In genomic region chr19:13869324-13869723, GRCh38 we compare ENCODE assay signal across 32 cellular contexts. TPM values are rescaled to one million over a fixed set of nuclear protein-coding genes. Genes with fewer than 3 reads are reported as not detected.
"Had no signal": no experiment of that assay in that cellular context is flagged by ENCODE, and none has a peak within 500 bp of the region (broad histone marks: within the 10 kb centered on the region; RNA-seq: fewer than 3 reads in every experiment).

No MANE protein-coding gene starts in this region.

- ATAC-seq: activated CD4-positive, alpha-beta T cell treated with anti-CD3 and anti-CD28 coated beads for 36 hours; activated CD8-positive, alpha-beta memory T cell treated with anti-CD3 and anti-CD28 coated beads, Interleukin-2, amount 10 ng/mL, durations not matched to agents 7 days and 5 days; activated CD8-positive, alpha-beta T cell treated with anti-CD3 and anti-CD28 coated beads, Interleukin-2, amount 10 ng/mL, durations not matched to agents 7 days and 5 days; activated naive CD8-positive, alpha-beta T cell treated with anti-CD3 and anti-CD28 coated beads, Interleukin-2, amount 50 U/mL, for 24 hours; body of pancreas; esophagus mucosa had no signal

- H3K4me3 ChIP-seq: adrenal gland, body of pancreas, breast epithelium, cardiac muscle cell, colonic mucosa, dorsolateral prefrontal cortex had no signal

- H3K36me3 ChIP-seq: adrenal gland, breast epithelium, cardiac muscle cell, colonic mucosa had no signal

- H3K36me3 Mint-ChIP-seq: activated CD4-positive, alpha-beta memory T cell treated with anti-CD3 and anti-CD28 coated beads for 36 hours; activated CD8-positive, alpha-beta memory T cell treated with anti-CD3 and anti-CD28 coated beads, Interleukin-2, amount 10 ng/mL, durations not matched to agents 7 days and 5 days; activated naive CD8-positive, alpha-beta T cell treated with anti-CD3 and anti-CD28 coated beads for 36 hours had no signal

- H3K27ac ChIP-seq: adrenal gland, body of pancreas, breast epithelium, cardiac muscle cell, colonic mucosa, dorsolateral prefrontal cortex had no signal

- H3K27ac Mint-ChIP-seq: activated CD4-positive, alpha-beta memory T cell treated with anti-CD3 and anti-CD28 coated beads for 36 hours; activated CD4-positive, alpha-beta T cell treated with anti-CD3 and anti-CD28 coated beads for 36 hours; activated CD4-positive, alpha-beta T cell treated with anti-CD3 and anti-CD28 coated beads, Interleukin-2, amount 10 ng/mL, durations not matched to agents 24 days and 14 days; activated CD8-positive, alpha-beta memory T cell treated with anti-CD3 and anti-CD28 coated beads, Interleukin-2, amount 10 ng/mL, durations not matched to agents 7 days and 5 days; activated CD8-positive, alpha-beta T cell treated with anti-CD3 and anti-CD28 coated beads, Interleukin-2, amount 10 ng/mL, durations not matched to agents 7 days and 5 days; activated naive CD4-positive, alpha-beta T cell treated with anti-CD3 and anti-CD28 coated beads for 36 hours; activated naive CD4-positive, alpha-beta T cell treated with anti-CD3 and anti-CD28 coated beads, Interleukin-2, amount 50 U/mL, for 24 hours; activated naive CD8-positive, alpha-beta T cell treated with anti-CD3 and anti-CD28 coated beads for 36 hours; activated naive CD8-positive, alpha-beta T cell treated with anti-CD3 and anti-CD28 coated beads, Interleukin-2, amount 50 U/mL, for 24 hours; activated T-helper 1 cell treated with anti-CD3 and anti-CD28 coated beads, Interleukin-12 subunit alpha, Interleukin-12 subunit beta, Interleukin-2, Interleukin-4 antibody, amounts not matched to agents 30 ng/mL and 10 ng/mL and 1 ng/mL, durations not matched to agents 14 hours and 24 hours and 36 hours; activated T-helper 2 cell treated with anti-CD3 and anti-CD28 coated beads, Interferon-gamma antibody, Interleukin-2, Interleukin-4, amounts not matched to agents 10 μg/mL and 5 μg/mL and 100 μg/mL, durations not matched to agents 14 hours and 24 hours and 36 hours; endodermal cell had no signal

- H3K9me3 Mint-ChIP-seq: activated CD4-positive, alpha-beta memory T cell treated with anti-CD3 and anti-CD28 coated beads for 36 hours; activated CD4-positive, alpha-beta T cell treated with anti-CD3 and anti-CD28 coated beads, Interleukin-2, amount 10 ng/mL, durations not matched to agents 24 days and 14 days; activated naive CD4-positive, alpha-beta T cell treated with anti-CD3 and anti-CD28 coated beads for 36 hours; activated naive CD4-positive, alpha-beta T cell treated with anti-CD3 and anti-CD28 coated beads, Interleukin-2, amount 50 U/mL, for 24 hours; activated naive CD8-positive, alpha-beta T cell treated with anti-CD3 and anti-CD28 coated beads for 36 hours; activated naive CD8-positive, alpha-beta T cell treated with anti-CD3 and anti-CD28 coated beads, Interleukin-2, amount 50 U/mL, for 24 hours; activated T-helper 1 cell treated with anti-CD3 and anti-CD28 coated beads, Interleukin-12 subunit alpha, Interleukin-12 subunit beta, Interleukin-2, Interleukin-4 antibody, amounts not matched to agents 30 ng/mL and 10 ng/mL and 1 ng/mL, durations not matched to agents 14 hours and 24 hours and 36 hours; activated T-helper 2 cell treated with anti-CD3 and anti-CD28 coated beads, Interferon-gamma antibody, Interleukin-2, Interleukin-4, amounts not matched to agents 10 μg/mL and 5 μg/mL and 100 μg/mL, durations not matched to agents 14 hours and 24 hours and 36 hours; endodermal cell had no signal

- H3K4me1 ChIP-seq: colonic mucosa had no signal

- H3K4me3 Mint-ChIP-seq: activated CD4-positive, alpha-beta memory T cell treated with anti-CD3 and anti-CD28 coated beads for 36 hours; activated CD4-positive, alpha-beta T cell treated with anti-CD3 and anti-CD28 coated beads for 36 hours; activated CD4-positive, alpha-beta T cell treated with anti-CD3 and anti-CD28 coated beads, Interleukin-2, amount 10 ng/mL, durations not matched to agents 24 days and 14 days; activated CD8-positive, alpha-beta memory T cell treated with anti-CD3 and anti-CD28 coated beads, Interleukin-2, amount 10 ng/mL, durations not matched to agents 7 days and 5 days; activated CD8-positive, alpha-beta T cell treated with anti-CD3 and anti-CD28 coated beads, Interleukin-2, amount 10 ng/mL, durations not matched to agents 7 days and 5 days; activated naive CD4-positive, alpha-beta T cell treated with anti-CD3 and anti-CD28 coated beads for 36 hours; activated naive CD4-positive, alpha-beta T cell treated with anti-CD3 and anti-CD28 coated beads, Interleukin-2, amount 50 U/mL, for 24 hours; activated naive CD8-positive, alpha-beta T cell treated with anti-CD3 and anti-CD28 coated beads for 36 hours; activated naive CD8-positive, alpha-beta T cell treated with anti-CD3 and anti-CD28 coated beads, Interleukin-2, amount 50 U/mL, for 24 hours; activated T-helper 1 cell treated with anti-CD3 and anti-CD28 coated beads, Interleukin-12 subunit alpha, Interleukin-12 subunit beta, Interleukin-2, Interleukin-4 antibody, amounts not matched to agents 30 ng/mL and 10 ng/mL and 1 ng/mL, durations not matched to agents 14 hours and 24 hours and 36 hours; endodermal cell had no signal

- DNase-seq: activated CD4-positive, alpha-beta memory T cell treated with anti-CD3 and anti-CD28 coated beads for 36 hours; activated CD4-positive, alpha-beta T cell treated with anti-CD3 and anti-CD28 coated beads for 36 hours; activated CD4-positive, alpha-beta T cell treated with anti-CD3 and anti-CD28 coated beads, Interleukin-2, amount 10 ng/mL, durations not matched to agents 24 days and 14 days; activated CD4-positive, CD25-positive, alpha-beta regulatory T cell; activated CD4-positive, CD25-positive, alpha-beta regulatory T cell treated with anti-CD3 and anti-CD28 coated beads, Interleukin-2, amount 50 U/mL, for 72 hours; activated CD8-positive, alpha-beta memory T cell treated with anti-CD3 and anti-CD28 coated beads, Interleukin-2, amount 10 ng/mL, durations not matched to agents 7 days and 5 days; activated CD8-positive, alpha-beta memory T cell treated with anti-CD3 and anti-CD28 coated beads, Interleukin-2, amount 50 U/mL, for 4 hours; activated CD8-positive, alpha-beta T cell treated with anti-CD3 and anti-CD28 coated beads, Interleukin-2, amount 10 ng/mL, durations not matched to agents 7 days and 5 days; activated effector memory CD4-positive, alpha-beta T cell treated with anti-CD3 and anti-CD28 coated beads, Interleukin-2, amount 50 U/mL, for 16 hours; activated naive CD4-positive, alpha-beta T cell treated with anti-CD3 and anti-CD28 coated beads for 36 hours; activated naive CD8-positive, alpha-beta T cell treated with anti-CD3 and anti-CD28 coated beads for 36 hours; activated naive CD8-positive, alpha-beta T cell treated with anti-CD3 and anti-CD28 coated beads, Interleukin-2, amount 50 U/mL, for 24 hours; activated T-cell treated with anti-CD3 and anti-CD28 coated beads, Interleukin-2, amount 50 U/mL, for 1 hour; activated T-cell treated with anti-CD3 and anti-CD28 coated beads, Interleukin-2, amount 50 U/mL, for 48 hours; aorta; body of pancreas; central memory CD4-positive, alpha-beta T cell; cerebellar nuclear complex; colonic mucosa; dorsolateral prefrontal cortex; effector memory CD4-positive, alpha-beta T cell; endodermal cell; foreskin fibroblast; T-helper 2 cell had no signal

- H3K27me3 ChIP-seq: body of pancreas, breast epithelium, colonic mucosa, dorsolateral prefrontal cortex had no signal

- H3K9me3 ChIP-seq: adrenal gland, body of pancreas, breast epithelium, colonic mucosa had no signal

RNA-seq across cellular contexts. Expression of gene NANOS3, which starts 7.6 kb away (rescaled TPM):
- total RNA-seq: body of pancreas, breast epithelium, colonic mucosa, epithelial cell of proximal tubule, esophagus mucosa had no signal
